23 cellular contexts compared by ENCODE assay signal in genomic region chr2:47890711-47891368, GRCh38. TPM values are rescaled to one million over a fixed set of nuclear protein-coding genes. Genes with fewer than 3 reads are reported as not detected.
DNase-seq lines count a peak whose midpoint lies in the region; ATAC-seq and TF ChIP-seq lines count a peak whose summit lies in the region.
"Had no signal": no experiment of that assay in that cellular context is flagged by ENCODE, and none has a peak within 500 bp of the region (broad histone marks: within the 10 kb centered on the region; RNA-seq: fewer than 3 reads in every experiment).

No MANE protein-coding gene starts in this region.

- H3K79me2 ChIP-seq in DOHH2 (ENCODE audit: control insufficient read depth, low read length), result peaks cover 100% of the 10 kb centered on the region

- intact Hi-C loops in activated T-helper 2 cell treated with anti-CD3 and anti-CD28 coated beads, Interferon-gamma antibody, Interleukin-2, Interleukin-4, amounts not matched to agents 10 μg/mL and 5 μg/mL and 100 μg/mL, durations not matched to agents 14 hours and 24 hours and 36 hours (cut with micrococcal nuclease), result no loop called here

- H3K9ac ChIP-seq in BLaER1, result no peak overlapping the region

- peak overlapping the region; percentile 22 for H3K27ac Mint-ChIP-seq in activated T-helper 2 cell treated with anti-CD3 and anti-CD28 coated beads, Interferon-gamma antibody, Interleukin-2, Interleukin-4, amounts not matched to agents 10 μg/mL and 5 μg/mL and 100 μg/mL, durations not matched to agents 14 hours and 24 hours and 36 hours

- H3K4me3 ChIP-seq in BLaER1 (no peak overlapping the region), DOHH2 (ENCODE audit: low read length) (no peak overlapping the region)
- H3K4me3 ChIP-seq: colonic mucosa, suprapubic skin had no signal

- H4K20me1 ChIP-seq in BLaER1, result peaks cover 100% of the 10 kb centered on the region
- peaks cover 34% of the 10 kb centered on the region for H4K20me1 ChIP-seq in DOHH2 (ENCODE audit: control insufficient read depth, insufficient read depth, low read depth, low read length)

- H3K4me1 ChIP-seq in BLaER1 (peaks cover 66% of the 10 kb centered on the region), DOHH2 (ENCODE audit: control insufficient read depth, low read length) (peaks cover 71% of the 10 kb centered on the region)

- no peak overlapping the region for H3K4me3 Mint-ChIP-seq in activated T-helper 2 cell treated with anti-CD3 and anti-CD28 coated beads, Interferon-gamma antibody, Interleukin-2, Interleukin-4, amounts not matched to agents 10 μg/mL and 5 μg/mL and 100 μg/mL, durations not matched to agents 14 hours and 24 hours and 36 hours (ENCODE audit: low read depth)

- peaks cover 34% of the 10 kb centered on the region for H3K36me3 Mint-ChIP-seq in activated T-helper 2 cell treated with anti-CD3 and anti-CD28 coated beads, Interferon-gamma antibody, Interleukin-2, Interleukin-4, amounts not matched to agents 10 μg/mL and 5 μg/mL and 100 μg/mL, durations not matched to agents 14 hours and 24 hours and 36 hours (ENCODE audit: low read depth)

- ATAC-seq in GM19324 (IDR thresholded peaks at IDR 0.05; ENCODE audit: low FRiP score, unreplicated experiment) (no peak), HG03095 (IDR thresholded peaks at IDR 0.05; ENCODE audit: unreplicated experiment) (no peak)
- ATAC-seq: left cardiac atrium, right cardiac atrium had no signal

- H3K27me3 ChIP-seq in BLaER1, result no peaks in the 10 kb centered on the region
- H3K27me3 ChIP-seq in DOHH2 (ENCODE audit: control insufficient read depth, low read length), result no peaks in the 10 kb centered on the region
- H3K27me3 ChIP-seq: colonic mucosa, suprapubic skin had no signal

- peaks cover 42% of the 10 kb centered on the region for H3K4me1 Mint-ChIP-seq in activated T-helper 2 cell treated with anti-CD3 and anti-CD28 coated beads, Interferon-gamma antibody, Interleukin-2, Interleukin-4, amounts not matched to agents 10 μg/mL and 5 μg/mL and 100 μg/mL, durations not matched to agents 14 hours and 24 hours and 36 hours (ENCODE audit: low read depth)

- no peaks in the 10 kb centered on the region for H3K27me3 Mint-ChIP-seq in activated T-helper 2 cell treated with anti-CD3 and anti-CD28 coated beads, Interferon-gamma antibody, Interleukin-2, Interleukin-4, amounts not matched to agents 10 μg/mL and 5 μg/mL and 100 μg/mL, durations not matched to agents 14 hours and 24 hours and 36 hours (ENCODE audit: low read depth)
- H3K27me3 Mint-ChIP-seq: CD8-positive, alpha-beta memory T cell had no signal

- H3K4me2 ChIP-seq in BLaER1, result 0 out of 2 replicates have a peak overlapping the region, but pooled peaks have one; percentile 29
- peak overlapping the region; percentile 57 for H3K4me2 ChIP-seq in DOHH2 (ENCODE audit: low read length)

- H3K9me2 ChIP-seq in DOHH2 (replicated peaks; ENCODE audit: control insufficient read depth, low read length), result no peaks in the 10 kb centered on the region

- no peak for TF ChIP-seq CTCF in DOHH2 (IDR thresholded peaks at IDR 0.05; ENCODE audit: low read depth, low read length, poor library complexity, severe bottlenecking)

- H3K9me3 ChIP-seq in BLaER1 (peaks cover 12% of the 10 kb centered on the region; the same call in 1 of the 2 replicates), DOHH2 (ENCODE audit: control insufficient read depth, insufficient read depth, low read length) (no peaks in the 10 kb centered on the region)
- H3K9me3 ChIP-seq: colonic mucosa, suprapubic skin had no signal

- peaks cover 60% of the 10 kb centered on the region for H3K36me3 ChIP-seq in BLaER1
- peaks cover 27% of the 10 kb centered on the region for H3K36me3 ChIP-seq in DOHH2 (ENCODE audit: control insufficient read depth, low read length)
- H3K36me3 ChIP-seq: colonic mucosa had no signal

- DNase-seq in activated T-helper 2 cell treated with anti-CD3 and anti-CD28 coated beads, Interferon-gamma antibody, Interleukin-2, Interleukin-4, amounts not matched to agents 10 μg/mL and 5 μg/mL and 100 μg/mL, durations not matched to agents 14 hours and 24 hours and 36 hours (ENCODE audit: low spot score), result no peak
- peak; percentile 96 for DNase-seq in iris pigment epithelial cell (ENCODE audit: low read depth)
- DNase-seq in NAMALWA (ENCODE audit: low spot score), result no peak
- DNase-seq: activated CD4-positive, alpha-beta T cell treated with anti-CD3 and anti-CD28 coated beads, Interleukin-2, amount 50 U/mL, for 48 hours; activated CD4-positive, CD25-positive, alpha-beta regulatory T cell; activated effector memory CD4-positive, alpha-beta T cell treated with anti-CD3 and anti-CD28 coated beads, Interleukin-2, amount 50 U/mL, for 16 hours; amniotic stem cell; CD8-positive, alpha-beta memory T cell; colonic mucosa; effector CD8-positive, alpha-beta T cell; GDM1; left cardiac atrium; NCI-H2029; NCI-H2227 treated with DMSO at 0.1 percent for 48 hours; NCI-H748 treated with DMSO at 0.1 percent for 48 hours; right cardiac atrium; stimulated activated CD4-positive, alpha-beta T cell treated with anti-CD3 and anti-CD28 coated beads, Interleukin-12 subunit alpha, Interleukin-12 subunit beta, amount 100 ng/mL, for 4 hours; stimulated activated CD4-positive, alpha-beta T cell treated with anti-CD3 and anti-CD28 coated beads, Interleukin-4, amount 100 ng/mL, for 1 hour had no signal

- H3K27ac ChIP-seq in BLaER1, result no peak overlapping the region
- H3K27ac ChIP-seq in DOHH2 (ENCODE audit: low read depth, low read length), result no peak overlapping the region
- H3K27ac ChIP-seq: colonic mucosa, suprapubic skin had no signal

- 0 out of 2 replicates have a peak, but pooled peaks cover 4% of the 10 kb centered on the region for H3F3A ChIP-seq in DOHH2 (ENCODE audit: control insufficient read depth, insufficient read depth)

- no peaks in the 10 kb centered on the region for H3K9me3 Mint-ChIP-seq in activated T-helper 2 cell treated with anti-CD3 and anti-CD28 coated beads, Interferon-gamma antibody, Interleukin-2, Interleukin-4, amounts not matched to agents 10 μg/mL and 5 μg/mL and 100 μg/mL, durations not matched to agents 14 hours and 24 hours and 36 hours
- H3K9me3 Mint-ChIP-seq: CD8-positive, alpha-beta memory T cell had no signal

RNA-seq across cellular contexts. Expression of gene FBXO11, which starts 15.5 kb away (rescaled TPM):
- 57.9 and 58.6 TPM in 2 replicates for total RNA-seq in activated T-helper 2 cell treated with anti-CD3 and anti-CD28 coated beads, Interferon-gamma antibody, Interleukin-2, Interleukin-4, amounts not matched to agents 10 μg/mL and 5 μg/mL and 100 μg/mL, durations not matched to agents 14 hours and 24 hours and 36 hours
